In the genomic region with DNA sequence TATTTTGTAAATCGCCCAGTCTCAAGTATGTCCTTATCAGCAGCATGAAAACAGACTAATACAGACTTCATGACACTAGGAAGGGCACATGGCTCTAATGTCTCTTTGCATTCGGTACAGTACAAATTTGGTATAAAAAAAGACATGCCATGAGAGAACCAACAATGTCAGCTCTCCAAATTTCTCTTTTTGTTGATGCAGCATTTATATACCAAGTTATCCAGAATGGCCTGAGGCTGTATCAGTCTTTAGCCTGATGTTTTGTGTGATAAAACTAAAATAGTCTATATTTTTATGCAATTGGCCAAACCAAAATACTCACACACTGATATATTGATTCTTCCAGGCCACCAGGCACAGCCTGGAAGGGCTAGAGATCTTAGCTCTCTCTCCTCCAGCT, we compare ENCODE assay signal across 20 cellular contexts.
DNase-seq lines count a peak whose midpoint lies in the region; ATAC-seq, FAIRE-seq and TF ChIP-seq lines count a peak whose summit lies in the region.
"Had no signal": no experiment of that assay in that cellular context is flagged by ENCODE, and none has a peak within 500 bp of the region (broad histone marks: within the 10 kb centered on the region; RNA-seq: fewer than 3 reads in every experiment).

No MANE protein-coding gene starts in this region.

- POLR2A ChIA-PET in HepG2 (lab: Yijun Ruan, JAX) (no interaction called here), OCI-LY7 (lab: Charles Lee) (interaction anchor here (0.6 to 1.9 kb wide), 5 partner anchors 11 to 364 kb away, joined by 3 to 8 read pairs (median 4); partner anchors contain the start of gene HSPA13)

- no peak for TF ChIP-seq EP300 in HepG2 (IDR thresholded peaks at IDR 0.05; ENCODE audit: low read depth in 2 of 2, low read length in 2 of 2)
- no peak for TF ChIP-seq EP300 in HepG2 (CRISPR knock-in tag; IDR thresholded peaks at IDR 0.05; ENCODE audit: borderline replicate concordance)

- H3K27ac ChIP-seq in HepG2 (ENCODE audit: extremely low read length, insufficient read depth, low read length) (no peak overlapping the region), right lobe of liver (no peak overlapping the region), OCI-LY7 (ENCODE audit: low read depth, low read length, poor library complexity, severe bottlenecking) (no peak overlapping the region)
- H3K27ac ChIP-seq: GM23248 had no signal

- H3K79me2 ChIP-seq in HepG2 (ENCODE audit: insufficient read depth, low read length) (no peaks in the 10 kb centered on the region), OCI-LY7 (ENCODE audit: insufficient read depth, low read depth, low read length) (no peaks in the 10 kb centered on the region)

- FAIRE-seq in HepG2 (lab: Jason Lieb, UNC) (no peak), RCC 7860 (lab: Jason Lieb, UNC) (no peak), HTR-8/SVneo (lab: Jason Lieb, UNC) (no peak)
- FAIRE-seq: G401.6, GM12892, GM19239 had no signal

- BruUV-seq in HepG2 (replicated peaks; lab: Mats Ljungman, UMichigan) (no TSS peak), OCI-LY7 (replicated peaks; lab: Mats Ljungman, UMichigan) (no TSS peak)

- H3K9ac ChIP-seq in HepG2 (ENCODE audit: insufficient read depth, low read depth, low read length) = no peak overlapping the region
- H3K9ac ChIP-seq: GM23248 had no signal

- no peaks in the 10 kb centered on the region for H3K4me1 ChIP-seq in HepG2 (ENCODE audit: insufficient read depth, low read length)
- H3K4me1 ChIP-seq in right lobe of liver = no peaks in the 10 kb centered on the region
- H3K4me1 ChIP-seq in OCI-LY7 (ENCODE audit: insufficient read depth, low read length, poor library complexity, severe bottlenecking) = peaks cover 23% of the 10 kb centered on the region
- H3K4me1 ChIP-seq: Caco-2 had no signal

- CTCF ChIA-PET in HepG2 (lab: Yijun Ruan, JAX; ENCODE audit: low intra/inter-chr PET ratio, low total read pairs) (no interaction called here), OCI-LY7 (lab: Charles Lee; ENCODE audit: unreplicated experiment) (no interaction called here)

- H3K4me1 Mint-ChIP-seq in activated naive CD8-positive, alpha-beta T cell treated with anti-CD3 and anti-CD28 coated beads, Interleukin-2, amount 50 U/mL, for 24 hours = peaks cover 5% of the 10 kb centered on the region
- peaks cover 14% of the 10 kb centered on the region for H3K4me1 Mint-ChIP-seq in stimulated activated memory B cell treated with anti-CD40 and anti-IgM and Interleukin-4, amounts not matched to agents 10 μg/mL and 1 μg/mL and 100 μg/mL, for 72 hours

- H3K9me2 ChIP-seq in OCI-LY7 (ENCODE audit: insufficient read depth, low read length) = no peaks in the 10 kb centered on the region; the same call in 1 of the 2 replicates

- in situ Hi-C loops in HepG2 (cut with HindIII; ENCODE audit: extremely low pct_ligation_motif_present, low pct_unique_long_range_greater_than_20kb) = no loop called here

- H3K36me3 ChIP-seq in HepG2 (replicated peaks in 1 of 2; ENCODE audit: control insufficient read depth in 1 of 2, insufficient read depth in 2 of 2, low read length in 2 of 2) (no peaks in the 10 kb centered on the region), right lobe of liver (no peaks in the 10 kb centered on the region), OCI-LY7 (ENCODE audit: insufficient read depth, low read length) (no peaks in the 10 kb centered on the region)

- intact Hi-C loops in HepG2 (cut with micrococcal nuclease; ENCODE audit: unreplicated experiment) (no loop called here), right lobe of liver (cut with DNase I) (no loop called here), OCI-LY7 (cut with micrococcal nuclease; ENCODE audit: unreplicated experiment) (no loop called here)

- H2AFZ ChIP-seq in HepG2 (ENCODE audit: low read length) (no peak overlapping the region), OCI-LY7 (ENCODE audit: low read length) (0 out of 2 replicates have a peak overlapping the region, but pooled peaks have one; percentile 21)
- H2AFZ ChIP-seq: GM23248 had no signal

- no peaks in the 10 kb centered on the region for H3K9me3 ChIP-seq in HepG2 (ENCODE audit: low read length)
- no peaks in the 10 kb centered on the region for H3K9me3 ChIP-seq in right lobe of liver
- no peaks in the 10 kb centered on the region for H3K9me3 ChIP-seq in OCI-LY7 (ENCODE audit: low read length)
- H3K9me3 ChIP-seq: Caco-2 had no signal

- no peaks in the 10 kb centered on the region for H3K27me3 Mint-ChIP-seq in activated naive CD8-positive, alpha-beta T cell treated with anti-CD3 and anti-CD28 coated beads, Interleukin-2, amount 50 U/mL, for 24 hours
- no peaks in the 10 kb centered on the region for H3K27me3 Mint-ChIP-seq in stimulated activated memory B cell treated with anti-CD40 and anti-IgM and Interleukin-4, amounts not matched to agents 10 μg/mL and 1 μg/mL and 100 μg/mL, for 72 hours
- H3K27me3 Mint-ChIP-seq: CD4-positive, alpha-beta memory T cell had no signal

- ATAC-seq in HepG2 (no peak), right lobe of liver (no peak), HG03521 (IDR thresholded peaks at IDR 0.05; ENCODE audit: unreplicated experiment) (no peak)
- no peak for ATAC-seq in activated naive CD8-positive, alpha-beta T cell treated with anti-CD3 and anti-CD28 coated beads, Interleukin-2, amount 50 U/mL, for 24 hours
- no peak for ATAC-seq in stimulated activated memory B cell treated with anti-CD40 and anti-IgM and Interleukin-4, amounts not matched to agents 10 μg/mL and 1 μg/mL and 100 μg/mL, for 72 hours
- ATAC-seq: HCT116 had no signal

- H3K4me3 Mint-ChIP-seq in activated naive CD8-positive, alpha-beta T cell treated with anti-CD3 and anti-CD28 coated beads, Interleukin-2, amount 50 U/mL, for 24 hours = no peak overlapping the region
- no peak overlapping the region for H3K4me3 Mint-ChIP-seq in stimulated activated memory B cell treated with anti-CD40 and anti-IgM and Interleukin-4, amounts not matched to agents 10 μg/mL and 1 μg/mL and 100 μg/mL, for 72 hours
- H3K4me3 Mint-ChIP-seq: CD4-positive, alpha-beta memory T cell; H9 had no signal

- H3K9me3 Mint-ChIP-seq in activated naive CD8-positive, alpha-beta T cell treated with anti-CD3 and anti-CD28 coated beads, Interleukin-2, amount 50 U/mL, for 24 hours = peaks cover 16% of the 10 kb centered on the region
- peaks cover 4% of the 10 kb centered on the region for H3K9me3 Mint-ChIP-seq in stimulated activated memory B cell treated with anti-CD40 and anti-IgM and Interleukin-4, amounts not matched to agents 10 μg/mL and 1 μg/mL and 100 μg/mL, for 72 hours

- TF ChIP-seq RAD21 in HepG2 (CRISPR knock-in tag; IDR thresholded peaks at IDR 0.05) = no peak

- no peaks in the 10 kb centered on the region for H4K20me1 ChIP-seq in HepG2 (ENCODE audit: insufficient read depth, low read length)
- H4K20me1 ChIP-seq in OCI-LY7 (ENCODE audit: insufficient read depth, low read length) = no peaks in the 10 kb centered on the region

- H3K4me3 ChIP-seq in HepG2 (replicated peaks in 1 of 3; ENCODE audit: insufficient read depth in 1 of 3, low read depth in 2 of 3, low read length in 3 of 3) (no peak overlapping the region), right lobe of liver (no peak overlapping the region), OCI-LY7 (ENCODE audit: low read depth, low read length, poor library complexity, severe bottlenecking) (no peak overlapping the region)
- H3K4me3 ChIP-seq: GM23248 had no signal

- peak overlapping the region; percentile 8 for H3K27ac Mint-ChIP-seq in activated naive CD8-positive, alpha-beta T cell treated with anti-CD3 and anti-CD28 coated beads, Interleukin-2, amount 50 U/mL, for 24 hours
- H3K27ac Mint-ChIP-seq in stimulated activated memory B cell treated with anti-CD40 and anti-IgM and Interleukin-4, amounts not matched to agents 10 μg/mL and 1 μg/mL and 100 μg/mL, for 72 hours = peak overlapping the region; percentile 53
- H3K27ac Mint-ChIP-seq: CD4-positive, alpha-beta memory T cell; H9 had no signal

- TF ChIP-seq POLR2A in HepG2 (IDR thresholded peaks at IDR 0.05; ENCODE audit: insufficient read depth in 1 of 2, low read depth in 2 of 2, low read length in 2 of 2) (no peak), right lobe of liver (IDR thresholded peaks at IDR 0.05) (no peak)

- H3K27me3 ChIP-seq in HepG2 (ENCODE audit: control insufficient read depth in 1 of 2, insufficient read depth in 2 of 2, low read length in 2 of 2) (no peaks in the 10 kb centered on the region), right lobe of liver (no peaks in the 10 kb centered on the region)

- WGBS in HepG2 (ENCODE audit: low lambda C conversion rate) = 0% methylated on average over 2 of the region's 2 CpGs
- WGBS in right lobe of liver (ENCODE audit: insufficient coverage, low coverage, low lambda C conversion rate, missing lambda C conversion rate) = 50% methylated on average over 2 of the region's 2 CpGs

- H3K36me3 Mint-ChIP-seq in activated naive CD8-positive, alpha-beta T cell treated with anti-CD3 and anti-CD28 coated beads, Interleukin-2, amount 50 U/mL, for 24 hours (ENCODE audit: low read depth) = no peaks in the 10 kb centered on the region
- H3K36me3 Mint-ChIP-seq in stimulated activated memory B cell treated with anti-CD40 and anti-IgM and Interleukin-4, amounts not matched to agents 10 μg/mL and 1 μg/mL and 100 μg/mL, for 72 hours = peaks cover 6% of the 10 kb centered on the region

- no peak for DNase-seq in HepG2 (ENCODE audit: low spot score)
- DNase-seq in right lobe of liver = no peak
- no peak for DNase-seq in OCI-LY7 (ENCODE audit: low spot score)
- no peak for DNase-seq in activated naive CD8-positive, alpha-beta T cell treated with anti-CD3 and anti-CD28 coated beads, Interleukin-2, amount 50 U/mL, for 24 hours
- DNase-seq in RCC 7860 (ENCODE audit: low spot score) = no peak
- no peak for DNase-seq in HTR-8/SVneo (ENCODE audit: insufficient read length, low spot score)
- DNase-seq: 8988T; C1 segment of cervical spinal cord; Caco-2; CD4-positive, alpha-beta memory T cell; DMS153; DND-41; GM23248; H9 had no signal

- no peak for TF ChIP-seq CTCF in HepG2 (CRISPR knock-in tag; IDR thresholded peaks at IDR 0.05)
- TF ChIP-seq CTCF in right lobe of liver (IDR thresholded peaks at IDR 0.05) = no peak
- TF ChIP-seq CTCF in OCI-LY7 (conservative IDR thresholded peaks at IDR 0.05; ENCODE audit: low read length) = no peak

- H3K4me2 ChIP-seq in HepG2 (ENCODE audit: low read depth, low read length) = no peak overlapping the region
- no peak overlapping the region for H3K4me2 ChIP-seq in OCI-LY7 (ENCODE audit: low read length)

TF ChIP-seq in HepG2, 621 proteins besides CTCF, POLR2A, EP300 and RAD21 (continues in another document):
- TF ChIP-seq THAP7 (CRISPR knock-in tag; IDR thresholded peaks at IDR 0.05) (no peak), MAFK (conservative IDR thresholded peaks at IDR 0.05 in 1 of 2, IDR thresholded peaks at IDR 0.05 in 1 of 2; ENCODE audit: low read length in 2 of 2) (peak in 1 of 2 experiments; percentile 64; a peak in 3 of 4 replicates), MIER2 (CRISPR knock-in tag; IDR thresholded peaks at IDR 0.05) (no peak), KDM5B (CRISPR knock-in tag; IDR thresholded peaks at IDR 0.05; ENCODE audit: borderline replicate concordance) (no peak)
